18 cellular contexts compared by ENCODE assay signal in genomic region chr2:188600536-188601210, GRCh38.
DNase-seq lines count a peak whose midpoint lies in the region; ATAC-seq and TF ChIP-seq lines count a peak whose summit lies in the region.
"Had no signal": no experiment of that assay in that cellular context is flagged by ENCODE, and none has a peak within 500 bp of the region (broad histone marks: within the 10 kb centered on the region; RNA-seq: fewer than 3 reads in every experiment).

No MANE protein-coding gene starts in this region.

- POLR2A ChIA-PET in T-cell (lab: Charles Lee) = no interaction called here

- no peak overlapping the region for H3K4me3 ChIP-seq in neural progenitor cell

- H4K20me1 ChIP-seq in neural progenitor cell (ENCODE audit: low read depth) = no peaks in the 10 kb centered on the region

- peak overlapping the region; percentile 76 for H3K27ac ChIP-seq in neural progenitor cell
- H3K27ac ChIP-seq: WERI-Rb-1 had no signal

- H3K4me1 Mint-ChIP-seq in neural progenitor cell (peaks cover 22% of the 10 kb centered on the region), T-cell (no peaks in the 10 kb centered on the region)
- H3K4me1 Mint-ChIP-seq: activated CD4-positive, alpha-beta memory T cell treated with anti-CD3 and anti-CD28 coated beads, Interleukin-2, amount 10 ng/mL, durations not matched to agents 7 days and 5 days; activated naive CD8-positive, alpha-beta T cell treated with anti-CD3 and anti-CD28 coated beads, Interleukin-2, amount 10 ng/mL, durations not matched to agents 7 days and 5 days; naive thymus-derived CD4-positive, alpha-beta T cell had no signal

- TF ChIP-seq CTCF in neural progenitor cell (IDR thresholded peaks at IDR 0.05) = no peak

- H3K4me3 Mint-ChIP-seq in neural progenitor cell (no peak overlapping the region), T-cell (no peak overlapping the region)
- H3K4me3 Mint-ChIP-seq: activated CD4-positive, alpha-beta memory T cell treated with anti-CD3 and anti-CD28 coated beads, Interleukin-2, amount 10 ng/mL, durations not matched to agents 7 days and 5 days; activated naive CD8-positive, alpha-beta T cell treated with anti-CD3 and anti-CD28 coated beads, Interleukin-2, amount 10 ng/mL, durations not matched to agents 7 days and 5 days; activated T-cell treated with anti-CD3 and anti-CD28 coated beads, Interleukin-2, amount 50 U/mL, for 72 hours; naive thymus-derived CD4-positive, alpha-beta T cell had no signal

- H3K36me3 Mint-ChIP-seq in neural progenitor cell = peaks cover 9% of the 10 kb centered on the region
- H3K36me3 Mint-ChIP-seq in T-cell = no peaks in the 10 kb centered on the region
- H3K36me3 Mint-ChIP-seq: activated naive CD8-positive, alpha-beta T cell treated with anti-CD3 and anti-CD28 coated beads, Interleukin-2, amount 10 ng/mL, durations not matched to agents 7 days and 5 days; naive thymus-derived CD4-positive, alpha-beta T cell had no signal

- H3K9ac ChIP-seq in neural progenitor cell = no peak overlapping the region

- no peaks in the 10 kb centered on the region for H3K79me2 ChIP-seq in neural progenitor cell (ENCODE audit: low read depth)

- H3K36me3 ChIP-seq in neural progenitor cell = no peaks in the 10 kb centered on the region
- H3K36me3 ChIP-seq: WERI-Rb-1 had no signal

- CTCF ChIA-PET in T-cell (lab: Charles Lee) = no interaction called here

- ATAC-seq in T-cell (replicated peaks in 1 of 4) (no peak), GM19328 (IDR thresholded peaks at IDR 0.05; ENCODE audit: unreplicated experiment) (no peak)
- ATAC-seq: activated T-cell treated with anti-CD3 and anti-CD28 coated beads, Interleukin-2, amount 50 U/mL, for 72 hours; naive thymus-derived CD4-positive, alpha-beta T cell had no signal

- peak overlapping the region; percentile 45 for H3K4me2 ChIP-seq in neural progenitor cell

- H3K9me3 ChIP-seq in neural progenitor cell (ENCODE audit: low read depth) = no peaks in the 10 kb centered on the region

- H3K9me3 Mint-ChIP-seq in neural progenitor cell = peaks cover 9% of the 10 kb centered on the region
- no peaks in the 10 kb centered on the region for H3K9me3 Mint-ChIP-seq in T-cell
- H3K9me3 Mint-ChIP-seq: activated CD4-positive, alpha-beta memory T cell treated with anti-CD3 and anti-CD28 coated beads, Interleukin-2, amount 10 ng/mL, durations not matched to agents 7 days and 5 days; activated naive CD8-positive, alpha-beta T cell treated with anti-CD3 and anti-CD28 coated beads, Interleukin-2, amount 10 ng/mL, durations not matched to agents 7 days and 5 days; naive thymus-derived CD4-positive, alpha-beta T cell had no signal

- H3K4me1 ChIP-seq in neural progenitor cell = peaks cover 31% of the 10 kb centered on the region

- intact Hi-C loops in posterior cingulate gyrus (cut with DNase I) = no loop called here

- H3K27me3 Mint-ChIP-seq in neural progenitor cell (ENCODE audit: insufficient read depth, low read depth) (no peaks in the 10 kb centered on the region), T-cell (no peaks in the 10 kb centered on the region)
- H3K27me3 Mint-ChIP-seq: activated CD4-positive, alpha-beta memory T cell treated with anti-CD3 and anti-CD28 coated beads, Interleukin-2, amount 10 ng/mL, durations not matched to agents 7 days and 5 days; activated naive CD8-positive, alpha-beta T cell treated with anti-CD3 and anti-CD28 coated beads, Interleukin-2, amount 10 ng/mL, durations not matched to agents 7 days and 5 days; naive thymus-derived CD4-positive, alpha-beta T cell had no signal

- no peak overlapping the region for H2AFZ ChIP-seq in neural progenitor cell (replicated peaks)

- peaks cover 11% of the 10 kb centered on the region for H3F3A ChIP-seq in neural progenitor cell (ENCODE audit: low read depth)

- DNase-seq in Daoy (ENCODE audit: low read depth) (peak; percentile 4), NCI-H82 treated with DMSO at 0.1 percent for 48 hours (lab: John Stamatoyannopoulos, UW; ENCODE audit: unreplicated experiment) (peak; percentile 14), dedifferentiated amniotic fluid mesenchymal stem cell (ENCODE audit: extremely low spot score) (peak; percentile 33), neural progenitor cell (ENCODE audit: low spot score) (no peak), T-cell (no peak), middle frontal gyrus (ENCODE audit: extremely low spot score, low spot score) (no peak), posterior cingulate gyrus (no peak)
- DNase-seq: activated CD4-positive, alpha-beta memory T cell treated with anti-CD3 and anti-CD28 coated beads, Interleukin-2, amount 10 ng/mL, durations not matched to agents 7 days and 5 days; activated naive CD8-positive, alpha-beta T cell treated with anti-CD3 and anti-CD28 coated beads, Interleukin-2, amount 10 ng/mL, durations not matched to agents 7 days and 5 days; activated T-cell treated with anti-CD3 and anti-CD28 coated beads, Interleukin-2, amount 50 U/mL, for 72 hours; AML-193; Calu3; naive thymus-derived CD4-positive, alpha-beta T cell; NCI-H1048; NCI-H774; stimulated activated CD4-positive, alpha-beta T cell treated with anti-CD3 and anti-CD28 coated beads, Interleukin-15, amount 100 ng/mL, for 24 hours; WERI-Rb-1 had no signal

- H3K27me3 ChIP-seq in neural progenitor cell = no peaks in the 10 kb centered on the region

- H3K27ac Mint-ChIP-seq in neural progenitor cell (no peak overlapping the region), T-cell (no peak overlapping the region)
- H3K27ac Mint-ChIP-seq: activated CD4-positive, alpha-beta memory T cell treated with anti-CD3 and anti-CD28 coated beads, Interleukin-2, amount 10 ng/mL, durations not matched to agents 7 days and 5 days; activated naive CD8-positive, alpha-beta T cell treated with anti-CD3 and anti-CD28 coated beads, Interleukin-2, amount 10 ng/mL, durations not matched to agents 7 days and 5 days; activated T-cell treated with anti-CD3 and anti-CD28 coated beads, Interleukin-2, amount 50 U/mL, for 72 hours; naive thymus-derived CD4-positive, alpha-beta T cell had no signal

Comparison
In these comparisons a context has a peak if more than half of its experiments do, and no peak if none do; other contexts are left out.
1. DNase-seq: peak in Daoy (single experiment), NCI-H82 treated with DMSO at 0.1 percent for 48 hours (single experiment) and dedifferentiated amniotic fluid mesenchymal stem cell (single experiment); none in neural progenitor cell (single experiment), T-cell (0 of 34), middle frontal gyrus (single experiment) and posterior cingulate gyrus (0 of 10).